In the genomic region with DNA sequence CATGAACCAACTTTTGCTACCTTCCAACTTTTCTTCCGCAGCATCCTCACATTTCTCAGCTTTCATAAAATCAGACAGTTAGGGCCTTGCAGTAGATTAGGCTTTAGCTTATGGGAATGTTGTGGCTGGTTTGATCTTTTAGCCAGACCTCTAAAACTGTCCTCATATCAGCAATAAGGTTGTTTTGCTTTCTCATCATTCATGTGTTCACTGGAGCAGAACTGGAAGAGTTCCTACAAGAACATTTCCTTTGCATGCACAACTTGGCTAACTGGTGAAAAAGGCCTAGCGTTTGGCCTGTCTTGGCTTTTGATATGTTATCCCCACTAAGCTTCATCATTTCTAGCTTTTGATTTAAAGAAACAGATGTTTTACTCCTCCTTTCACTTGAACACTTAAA, we compare ENCODE assay signal across 16 cellular contexts.
DNase-seq lines count a peak whose midpoint lies in the region; TF ChIP-seq lines count a peak whose summit lies in the region.
"Had no signal": no experiment of that assay in that cellular context is flagged by ENCODE, and none has a peak within 500 bp of the region (broad histone marks: within the 10 kb centered on the region; RNA-seq: fewer than 3 reads in every experiment).

No MANE protein-coding gene starts in this region.

- no peaks in the 10 kb centered on the region for H3K9me3 Mint-ChIP-seq in nephron progenitor cell
- H3K9me3 Mint-ChIP-seq: CD4-positive, alpha-beta T cell had no signal

- H3K4me3 ChIP-seq in BLaER1, result no peak overlapping the region
- H3K4me3 ChIP-seq: GM23248 had no signal

- no peaks in the 10 kb centered on the region for H3K36me3 Mint-ChIP-seq in nephron progenitor cell (ENCODE audit: low read depth)

- H3K36me3 ChIP-seq in BLaER1, result no peaks in the 10 kb centered on the region

- no peaks in the 10 kb centered on the region for H3K9me3 ChIP-seq in BLaER1

- peak overlapping the region; percentile 32 for H3K4me2 ChIP-seq in BLaER1

- no peaks in the 10 kb centered on the region for H3K27me3 ChIP-seq in BLaER1

- DNase-seq in RPMI7951 (ENCODE audit: low read depth) (peak; percentile 17), kidney glomerular epithelial cell (lab: John Stamatoyannopoulos, UW) (peak; percentile 36), nephron progenitor cell (no peak), OCI-M1 (lab: John Stamatoyannopoulos, UW) (no peak), NCI-H774 (lab: John Stamatoyannopoulos, UW) (no peak), D341Med (ENCODE audit: low spot score) (no peak), DMS 273 treated with DMSO at 0.1 percent for 48 hours (lab: John Stamatoyannopoulos, UW) (no peak)
- DNase-seq: AML-193; C1 segment of cervical spinal cord; CD4-positive, alpha-beta T cell; DMS53; GF-D8; GM23248 had no signal

- no peak overlapping the region for H3K9ac ChIP-seq in BLaER1
- H3K9ac ChIP-seq: GM23248 had no signal

- no peak for TF ChIP-seq CTCF in nephron progenitor cell (IDR thresholded peaks at IDR 0.05)

- H3K27me3 Mint-ChIP-seq in nephron progenitor cell (ENCODE audit: low read depth, poor library complexity), result no peaks in the 10 kb centered on the region
- H3K27me3 Mint-ChIP-seq: CD4-positive, alpha-beta T cell had no signal

- H3K4me1 Mint-ChIP-seq in nephron progenitor cell, result peaks cover 8% of the 10 kb centered on the region

- peaks cover 9% of the 10 kb centered on the region for H3K4me1 ChIP-seq in BLaER1

- peak overlapping the region; percentile 70 for H3K27ac Mint-ChIP-seq in nephron progenitor cell
- H3K27ac Mint-ChIP-seq: CD4-positive, alpha-beta T cell had no signal

- H3K4me3 Mint-ChIP-seq in nephron progenitor cell, result no peak overlapping the region
- H3K4me3 Mint-ChIP-seq: CD4-positive, alpha-beta T cell had no signal

- H4K20me1 ChIP-seq in BLaER1, result no peaks in the 10 kb centered on the region

- no peak overlapping the region for H3K27ac ChIP-seq in BLaER1
- H3K27ac ChIP-seq: 22Rv1, GM23248, HL-60 had no signal

Comparison
In these comparisons a context has a peak if more than half of its experiments do, and no peak if none do; other contexts are left out.
1. DNase-seq: peak in RPMI7951 (single experiment) and kidney glomerular epithelial cell (single experiment); none in nephron progenitor cell (single experiment), OCI-M1 (single experiment), NCI-H774 (single experiment), D341Med (single experiment) and DMS 273 treated with DMSO at 0.1 percent for 48 hours (single experiment).